In the genomic region with DNA sequence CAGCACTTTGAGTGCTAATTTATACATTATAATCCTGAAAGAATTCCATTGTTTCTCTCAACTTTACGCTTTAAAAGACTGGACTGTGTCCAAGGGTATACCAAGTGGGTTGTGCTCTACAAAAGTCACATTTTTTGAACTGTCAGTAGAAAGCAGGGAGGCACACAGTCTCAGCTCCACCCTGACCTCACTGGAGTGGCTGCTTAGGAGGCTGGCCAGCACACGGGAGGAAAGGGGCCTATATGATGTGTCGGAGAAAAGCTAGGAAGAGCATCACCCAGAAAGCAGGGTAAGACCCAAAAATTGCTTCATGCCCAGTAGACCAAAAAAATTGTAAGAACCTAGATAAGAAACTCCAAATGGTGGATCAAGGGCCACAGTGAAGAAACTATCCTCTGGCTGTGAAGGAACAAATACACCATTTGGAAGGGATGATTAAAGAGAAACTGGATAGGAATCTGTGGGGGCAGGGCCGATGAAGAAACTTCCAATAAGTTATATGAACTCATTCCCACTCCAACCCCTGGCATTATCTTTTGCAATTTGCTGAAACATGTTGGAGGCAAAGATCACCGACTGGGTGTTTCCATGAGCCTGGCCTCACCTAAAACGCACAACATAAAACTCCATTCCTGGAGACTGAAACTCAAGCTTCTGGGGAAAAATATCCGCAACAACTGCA, we compare ENCODE assay signal across 8 cellular contexts. TPM values are rescaled to one million over a fixed set of nuclear protein-coding genes. Genes with fewer than 3 reads are reported as not detected.
DNase-seq lines count a peak whose midpoint lies in the region; ATAC-seq and TF ChIP-seq lines count a peak whose summit lies in the region.

No MANE protein-coding gene starts in this region.

- ATAC-seq in GM21529 (IDR thresholded peaks at IDR 0.05; ENCODE audit: unreplicated experiment) (no peak), GM21390 (IDR thresholded peaks at IDR 0.05; ENCODE audit: unreplicated experiment) (no peak), HG03520 (IDR thresholded peaks at IDR 0.05; ENCODE audit: unreplicated experiment) (no peak)

- peaks cover 86% of the 10 kb centered on the region for H3K36me3 Mint-ChIP-seq in Caco-2 (ENCODE audit: insufficient read depth, unreplicated experiment)

- POLR2A ChIA-PET in Caco-2 (lab: Charles Lee) = interaction anchor here (1.0 to 3.4 kb wide), 8 partner anchors 9 to 55 kb away, joined by 4 to 56 read pairs (median 7); no protein-coding TSS in a partner anchor

- peaks cover 37% of the 10 kb centered on the region for H3K4me1 Mint-ChIP-seq in Caco-2 (ENCODE audit: low read depth, unreplicated experiment)

- H3K27ac ChIP-seq in SJCRH30 = peak overlapping the region; percentile 42
- peak overlapping the region; percentile 98 for H3K27ac ChIP-seq in fibroblast of lung (ENCODE audit: insufficient read depth, low read length)
- H3K27ac ChIP-seq in parathyroid adenoma = no peak overlapping the region

- intact Hi-C loops in Caco-2 (cut with micrococcal nuclease; ENCODE audit: unreplicated experiment) = loop anchor here (1.0 to 5.0 kb wide), 3 partner anchors 9 to 795 kb away; a partner anchor contains a TSS

- TF ChIP-seq CTCF in Caco-2 (IDR thresholded peaks at IDR 0.05; ENCODE audit: insufficient read depth in 1 of 2, low read depth in 1 of 2, low read length in 1 of 2, severe bottlenecking in 1 of 2, unreplicated experiment in 1 of 2) = no peak
- no peak for TF ChIP-seq CTCF in fibroblast of lung (conservative IDR thresholded peaks at IDR 0.05 in 1 of 2, IDR thresholded peaks at IDR 0.05 in 1 of 2; ENCODE audit: low read depth in 1 of 2, low read length in 2 of 2)
- no peak for TF ChIP-seq CTCF in parathyroid adenoma (IDR thresholded peaks at IDR 0.05)

- no peaks in the 10 kb centered on the region for H3K27me3 Mint-ChIP-seq in Caco-2 (ENCODE audit: insufficient read depth, unreplicated experiment)

- H3K4me2 ChIP-seq in fibroblast of lung (ENCODE audit: extremely low read depth, insufficient read depth, low read length) (peak overlapping the region; percentile 82), parathyroid adenoma (ENCODE audit: low read length) (peak overlapping the region; percentile 11)

- no peak overlapping the region for H2AFZ ChIP-seq in fibroblast of lung (ENCODE audit: low read length)
- no peak overlapping the region for H2AFZ ChIP-seq in parathyroid adenoma

- H3K27me3 ChIP-seq in Caco-2 (replicated peaks; ENCODE audit: control insufficient read depth, insufficient read depth, low read length) = no peaks in the 10 kb centered on the region
- no peaks in the 10 kb centered on the region for H3K27me3 ChIP-seq in SJCRH30
- H3K27me3 ChIP-seq in fibroblast of lung (ENCODE audit: control insufficient read depth, insufficient read depth, low read length) = no peaks in the 10 kb centered on the region
- no peaks in the 10 kb centered on the region for H3K27me3 ChIP-seq in parathyroid adenoma (ENCODE audit: control insufficient read depth, insufficient read depth, low read length)

- H3K9ac ChIP-seq in fibroblast of lung (ENCODE audit: insufficient read depth, low read length) (peak overlapping the region; percentile 45), parathyroid adenoma (no peak overlapping the region)

- DNase-seq in Caco-2 (no peak), SJCRH30 (no peak), fibroblast of lung (ENCODE audit: low read depth in 2 of 2) (no peak), SIG-M5 treated with dmso at 0.1 percent for 504 hours (lab: John Stamatoyannopoulos, UW; ENCODE audit: unreplicated experiment) (no peak)

- H3K4me1 ChIP-seq in Caco-2 = peaks cover 55% of the 10 kb centered on the region
- peaks cover 61% of the 10 kb centered on the region for H3K4me1 ChIP-seq in SJCRH30
- H3K4me1 ChIP-seq in fibroblast of lung (ENCODE audit: control insufficient read depth, extremely low read depth, insufficient read depth, low read length) = peaks cover 32% of the 10 kb centered on the region
- H3K4me1 ChIP-seq in parathyroid adenoma = peaks cover 9% of the 10 kb centered on the region

- peak overlapping the region; percentile 88 for H3K4me3 ChIP-seq in Caco-2 (ENCODE audit: low read depth, low read length)
- peak overlapping the region; percentile 68 for H3K4me3 ChIP-seq in SJCRH30
- H3K4me3 ChIP-seq in fibroblast of lung (replicated peaks in 1 of 4; ENCODE audit: control extremely low read depth in 1 of 4, insufficient read depth in 1 of 4, low read depth in 3 of 4, low read length in 4 of 4) = peak overlapping the region; percentile 66 to 93 (median 84)
- no peak overlapping the region for H3K4me3 ChIP-seq in parathyroid adenoma (ENCODE audit: low read depth, low read length)

- CTCF ChIA-PET in Caco-2 (lab: Charles Lee) = interaction anchor here (0.6 to 2.8 kb wide), 7 partner anchors 9 to 55 kb away, joined by 3 to 16 read pairs (median 4); no protein-coding TSS in a partner anchor

- H4K20me1 ChIP-seq in fibroblast of lung (ENCODE audit: control insufficient read depth, extremely low read depth, insufficient read depth, low read length) = no peaks in the 10 kb centered on the region

- H3K36me3 ChIP-seq in Caco-2 (ENCODE audit: control insufficient read depth, insufficient read depth, low read length) = peaks cover 7% of the 10 kb centered on the region
- no peaks in the 10 kb centered on the region for H3K36me3 ChIP-seq in SJCRH30
- H3K36me3 ChIP-seq in fibroblast of lung (ENCODE audit: control insufficient read depth, insufficient read depth, low read length) = no peaks in the 10 kb centered on the region
- H3K36me3 ChIP-seq in parathyroid adenoma (ENCODE audit: control insufficient read depth, insufficient read depth, low read length) = no peaks in the 10 kb centered on the region

- no peaks in the 10 kb centered on the region for H3K9me3 Mint-ChIP-seq in Caco-2 (ENCODE audit: unreplicated experiment)

- H3K4me3 Mint-ChIP-seq in Caco-2 (ENCODE audit: unreplicated experiment) = peak overlapping the region; percentile 88

- peaks cover 62% of the 10 kb centered on the region for H3K79me2 ChIP-seq in fibroblast of lung (ENCODE audit: control insufficient read depth, insufficient read depth, low read length)
- H3K79me2 ChIP-seq in parathyroid adenoma = no peaks in the 10 kb centered on the region

- BruUV-seq in Caco-2 (replicated peaks; lab: Mats Ljungman, UMichigan) = TSS peak; percentile 30

- no peaks in the 10 kb centered on the region for H3K9me3 ChIP-seq in Caco-2
- no peaks in the 10 kb centered on the region for H3K9me3 ChIP-seq in SJCRH30 (replicated peaks)
- H3K9me3 ChIP-seq in fibroblast of lung (ENCODE audit: control insufficient read depth, insufficient read depth, low read depth, low read length) = no peaks in the 10 kb centered on the region
- H3K9me3 ChIP-seq in parathyroid adenoma (ENCODE audit: control insufficient read depth, low read length) = no peaks in the 10 kb centered on the region

- peak overlapping the region; percentile 99 for H3K27ac Mint-ChIP-seq in Caco-2 (ENCODE audit: unreplicated experiment)

RNA-seq across cellular contexts. Expression of a gene that starts 1.9 kb away (rescaled TPM):
- total RNA-seq in Caco-2 (2022) (2,143 and 2,154 TPM in 2 replicates), fibroblast of lung (136 and 141 TPM in 2 replicates)
- total RNA-seq in SJCRH30 (2014; rRNA removed; shearing (Covaris generic)) = 36.4 and 38.3 TPM in 2 replicates
- 599 and 750 TPM in 2 replicates for polyA plus RNA-seq in fibroblast of lung
- polyA plus RNA-seq in fibroblast of lung (2012) = 1,283 and 1,489 TPM in 2 replicates
- 47.8 and 52.6 TPM in 2 replicates for polyA minus RNA-seq in fibroblast of lung (ENCODE audit: low replicate concordance)

RNA-seq across cellular contexts. Expression of a gene that starts 45.0 kb away (rescaled TPM):
- 364 and 408 TPM in 2 replicates for total RNA-seq in Caco-2 (2022)
- total RNA-seq in SJCRH30 (2014; rRNA removed; shearing (Covaris generic)) = 492 and 509 TPM in 2 replicates
- total RNA-seq in fibroblast of lung = 21.3 and 55.8 TPM in 2 replicates
- polyA plus RNA-seq in fibroblast of lung = 1,144 and 1,638 TPM in 2 replicates
- polyA plus RNA-seq in fibroblast of lung (2012) = 1,472 and 1,736 TPM in 2 replicates
- 1,039 and 1,175 TPM in 2 replicates for polyA minus RNA-seq in fibroblast of lung (ENCODE audit: low replicate concordance)

Comparison
In these comparisons a context has a peak if more than half of its experiments do, and no peak if none do; other contexts are left out.
1. RNA of a gene that starts 1.9 kb away (total RNA-seq): 2,143 to 2,154 TPM in Caco-2; 136 to 141 TPM in fibroblast of lung and 36.4 to 38.3 TPM in SJCRH30; every median in the first group is over 10 times any median in the second.